1 cellular context compared by ENCODE assay signal in the genomic region with DNA sequence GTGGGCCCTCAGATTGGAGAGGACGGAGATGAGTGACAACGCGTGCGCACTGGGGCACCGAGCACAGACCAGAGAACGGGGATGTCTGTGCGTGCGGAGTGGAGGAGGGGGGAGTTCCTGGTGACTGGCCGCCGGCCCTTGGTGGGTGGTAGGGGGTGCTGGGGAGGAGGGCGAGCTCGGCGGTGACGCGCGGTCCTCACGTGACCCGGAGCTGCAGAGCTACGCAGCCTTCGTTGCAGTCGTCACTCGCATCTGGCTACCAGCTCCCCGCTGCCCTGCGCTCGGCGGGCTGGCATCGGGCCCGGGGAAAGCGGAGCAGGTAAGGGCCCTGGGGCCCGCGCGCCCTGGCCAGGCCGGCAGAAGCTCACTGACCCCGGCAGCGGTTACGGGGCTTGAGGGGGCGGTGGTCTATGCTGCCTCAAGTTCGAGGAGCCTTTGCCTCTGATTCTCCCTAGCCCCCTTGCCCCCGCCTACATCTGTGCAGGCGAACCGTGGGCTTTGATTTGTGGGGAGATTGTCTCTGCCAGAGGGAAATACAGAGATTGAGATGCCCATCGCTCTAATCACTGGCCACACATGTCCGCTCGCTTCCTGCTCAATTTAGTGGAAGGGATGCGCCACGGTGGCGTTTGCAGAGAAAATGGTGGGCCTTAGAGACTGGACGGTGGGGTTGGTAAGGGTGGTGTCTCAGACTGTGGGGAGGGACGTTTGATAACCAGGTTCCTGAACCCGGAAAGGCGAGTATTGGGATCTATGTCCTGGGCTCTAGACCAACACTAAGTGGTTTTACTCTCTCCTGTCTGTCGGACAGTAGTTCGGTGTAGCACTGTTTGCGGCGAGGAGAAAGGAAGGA.
TF ChIP-seq lines count a peak whose summit lies in the region.

A gene (plus strand): TSS at position 245 of the 853 bp plus-strand sequence. CDS start 3,134 bp downstream, outside the sequence.

TF ChIP-seq in IMR-90, 13 proteins besides CTCF, POLR2A, EP300 and RAD21 (continued from another document):
- TF ChIP-seq, protein P1, sequence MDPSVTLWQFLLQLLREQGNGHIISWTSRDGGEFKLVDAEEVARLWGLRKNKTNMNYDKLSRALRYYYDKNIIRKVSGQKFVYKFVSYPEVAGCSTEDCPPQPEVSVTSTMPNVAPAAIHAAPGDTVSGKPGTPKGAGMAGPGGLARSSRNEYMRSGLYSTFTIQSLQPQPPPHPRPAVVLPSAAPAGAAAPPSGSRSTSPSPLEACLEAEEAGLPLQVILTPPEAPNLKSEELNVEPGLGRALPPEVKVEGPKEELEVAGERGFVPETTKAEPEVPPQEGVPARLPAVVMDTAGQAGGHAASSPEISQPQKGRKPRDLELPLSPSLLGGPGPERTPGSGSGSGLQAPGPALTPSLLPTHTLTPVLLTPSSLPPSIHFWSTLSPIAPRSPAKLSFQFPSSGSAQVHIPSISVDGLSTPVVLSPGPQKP (IDR thresholded peaks at IDR 0.05; ENCODE audit: borderline replicate concordance, low read depth, low read length) = no peak
